ENCODE assay signal across 1 cellular context in genomic region chr12:76195920-76196319, GRCh38.
TF ChIP-seq lines count a peak whose summit lies in the region.

No MANE protein-coding gene starts in this region.

TF ChIP-seq in K562, 482 proteins besides CTCF, POLR2A, EP300 and RAD21 (continued from another document and continues in another):
- TF ChIP-seq ZNF280A (IDR thresholded peaks at IDR 0.05; ENCODE audit: low read depth, partially characterized antibody), result no peak
- TF ChIP-seq DMBX1 (CRISPR knock-in tag; IDR thresholded peaks at IDR 0.05; ENCODE audit: borderline replicate concordance), result peak; percentile 91; the same call in 1 of the 2 replicates
- no peak for TF ChIP-seq NR3C1 (CRISPR knock-in tag; IDR thresholded peaks at IDR 0.05)
- TF ChIP-seq ZNF274 (IDR thresholded peaks at IDR 0.05; ENCODE audit: borderline replicate concordance, low read depth, low read length), result no peak
- no peak for TF ChIP-seq SMARCA5 (IDR thresholded peaks at IDR 0.05)
- no peak for TF ChIP-seq ZNF239 (CRISPR knock-in tag; IDR thresholded peaks at IDR 0.05)
- no peak for TF ChIP-seq TFAP4 (CRISPR knock-in tag; IDR thresholded peaks at IDR 0.05; ENCODE audit: borderline replicate concordance)
- no peak for TF ChIP-seq ZKSCAN8 (CRISPR knock-in tag; IDR thresholded peaks at IDR 0.05)
- no peak for TF ChIP-seq PCBP1 (IDR thresholded peaks at IDR 0.05; ENCODE audit: low read depth, low read length, poor library complexity, severe bottlenecking)
- TF ChIP-seq HDAC2 (IDR thresholded peaks at IDR 0.05), result no peak
- no peak for TF ChIP-seq SAFB (IDR thresholded peaks at IDR 0.05; ENCODE audit: borderline replicate concordance, low read depth, low read length)
- no peak for TF ChIP-seq NFYB (IDR thresholded peaks at IDR 0.05; ENCODE audit: extremely low read depth, insufficient read length)
- no peak for TF ChIP-seq RBM22 (IDR thresholded peaks at IDR 0.05; ENCODE audit: low read depth, low read length, poor library complexity, severe bottlenecking)
- no peak for TF ChIP-seq PPARD (CRISPR knock-in tag; IDR thresholded peaks at IDR 0.05)
- TF ChIP-seq DLX4 (CRISPR knock-in tag; IDR thresholded peaks at IDR 0.05), result no peak
- TF ChIP-seq SMAD1 (IDR thresholded peaks at IDR 0.05; ENCODE audit: low read depth, low read length, partially characterized antibody), result no peak
- no peak for TF ChIP-seq ZNF766 (CRISPR knock-in tag; conservative IDR thresholded peaks at IDR 0.05)
- TF ChIP-seq ILK (tag; IDR thresholded peaks at IDR 0.05; ENCODE audit: borderline replicate concordance, low read depth), result peak; percentile 66
- TF ChIP-seq ZNF311 (CRISPR knock-in tag; IDR thresholded peaks at IDR 0.05), result 0 out of 2 replicates have a peak, but pooled peaks have one; percentile 35
- no peak for TF ChIP-seq MXI1 (IDR thresholded peaks at IDR 0.05; ENCODE audit: low read depth, low read length)
- no peak for TF ChIP-seq TGIF2 (CRISPR knock-in tag; IDR thresholded peaks at IDR 0.05)
- no peak for TF ChIP-seq HIVEP1 (CRISPR knock-in tag; IDR thresholded peaks at IDR 0.05)
- TF ChIP-seq ZBTB8A (IDR thresholded peaks at IDR 0.05; ENCODE audit: partially characterized antibody), result no peak
- no peak for TF ChIP-seq MITF (IDR thresholded peaks at IDR 0.05)
- TF ChIP-seq MLX (CRISPR knock-in tag; conservative IDR thresholded peaks at IDR 0.05), result no peak
- no peak for TF ChIP-seq ZNF561 (CRISPR knock-in tag; conservative IDR thresholded peaks at IDR 0.05)
- no peak for TF ChIP-seq SUPT5H (IDR thresholded peaks at IDR 0.05)
- no peak for TF ChIP-seq ZNF184 (CRISPR knock-in tag; IDR thresholded peaks at IDR 0.05)
- TF ChIP-seq ZNF592 (IDR thresholded peaks at IDR 0.05), result peak; percentile 63
- TF ChIP-seq MYNN (IDR thresholded peaks at IDR 0.05), result no peak
- TF ChIP-seq MYNN (CRISPR knock-in tag; IDR thresholded peaks at IDR 0.05), result no peak
- no peak for TF ChIP-seq NELFE (IDR thresholded peaks at IDR 0.05; ENCODE audit: insufficient read depth, insufficient read length)
- no peak for TF ChIP-seq ZNF75A (CRISPR knock-in tag; IDR thresholded peaks at IDR 0.05)
- no peak for TF ChIP-seq TFAM (CRISPR knock-in tag; conservative IDR thresholded peaks at IDR 0.05)
- TF ChIP-seq ZFP36 (IDR thresholded peaks at IDR 0.05; ENCODE audit: low read depth, low read length, partially characterized antibody), result no peak
- TF ChIP-seq PTTG1 (tag; IDR thresholded peaks at IDR 0.05; ENCODE audit: low read depth), result 0 out of 2 replicates have a peak, but pooled peaks have one; percentile 23
- 0 out of 2 replicates have a peak, but pooled peaks have one; percentile 35 for TF ChIP-seq SMAD4 (CRISPR knock-in tag; conservative IDR thresholded peaks at IDR 0.05)
- no peak for TF ChIP-seq DNMT1 (IDR thresholded peaks at IDR 0.05)
- no peak for TF ChIP-seq THRA (IDR thresholded peaks at IDR 0.05)
- TF ChIP-seq CHAMP1 (IDR thresholded peaks at IDR 0.05), result no peak
- no peak for TF ChIP-seq ID3 (CRISPR knock-in tag; IDR thresholded peaks at IDR 0.05)
- TF ChIP-seq ID3 (tag; IDR thresholded peaks at IDR 0.05), result peak; percentile 72; the same call in 1 of the 2 replicates
- 0 out of 2 replicates have a peak, but pooled peaks have one; percentile 48 for TF ChIP-seq PTRF (tag; IDR thresholded peaks at IDR 0.05)
- no peak for TF ChIP-seq MCM2 (IDR thresholded peaks at IDR 0.05; ENCODE audit: low read depth)
